20 cellular contexts compared by ENCODE assay signal in the genomic region with DNA sequence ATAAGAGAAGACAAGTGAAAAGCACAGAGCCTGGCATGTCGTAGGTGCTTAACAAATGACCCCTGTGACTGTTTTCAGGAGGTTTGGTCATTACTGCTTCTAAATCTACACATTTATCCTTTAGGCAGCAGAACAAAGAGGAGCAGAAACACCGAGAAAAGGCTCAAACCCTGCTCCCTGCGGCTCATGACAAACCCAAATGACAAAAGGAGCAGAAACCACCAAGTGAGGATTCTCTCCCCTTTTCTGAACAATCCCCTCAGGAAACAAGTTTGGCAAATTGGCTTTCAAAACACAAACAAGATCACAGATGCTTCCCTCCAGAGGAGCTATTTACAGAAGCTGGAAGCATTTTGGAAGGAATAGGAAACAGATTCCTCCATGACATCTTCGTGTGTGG. TPM values are rescaled to one million over a fixed set of nuclear protein-coding genes. Genes with fewer than 3 reads are reported as not detected.
DNase-seq lines count a peak whose midpoint lies in the region; ATAC-seq and TF ChIP-seq lines count a peak whose summit lies in the region.
"Had no signal": no experiment of that assay in that cellular context is flagged by ENCODE, and none has a peak within 500 bp of the region (broad histone marks: within the 10 kb centered on the region; RNA-seq: fewer than 3 reads in every experiment).

No MANE protein-coding gene starts in this region.

- H3K27me3 ChIP-seq in CD4-positive, alpha-beta memory T cell (ENCODE audit: insufficient read depth, low read length) = no peaks in the 10 kb centered on the region
- peaks cover 100% of the 10 kb centered on the region for H3K27me3 ChIP-seq in neural progenitor cell
- H3K27me3 ChIP-seq: thyroid gland had no signal

- H3K36me3 ChIP-seq in CD4-positive, alpha-beta memory T cell (ENCODE audit: insufficient read depth, low read length) = no peaks in the 10 kb centered on the region
- no peaks in the 10 kb centered on the region for H3K36me3 ChIP-seq in neural progenitor cell
- H3K36me3 ChIP-seq: heart left ventricle, thyroid gland had no signal

- intact Hi-C loops in CD4-positive, alpha-beta memory T cell (cut with micrococcal nuclease) = no loop called here

- POLR2A ChIA-PET in CD4-positive, alpha-beta memory T cell (lab: Charles Lee; ENCODE audit: partially characterized antibody) = interaction anchor here (1.7 to 4.4 kb wide), 4 partner anchors 8 to 58 kb away, joined by 5 to 31 read pairs (median 12); no protein-coding TSS in a partner anchor

- no peak for ATAC-seq in GM19023 (IDR thresholded peaks at IDR 0.05; ENCODE audit: unreplicated experiment)
- ATAC-seq: heart left ventricle, left ventricle myocardium superior, SK-N-SH treated with all-trans-retinoic acid at 6 μM for 48 hours had no signal

- H3K4me1 Mint-ChIP-seq in CD4-positive, alpha-beta memory T cell = peaks cover 74 to 100% (median 85%) of the 10 kb centered on the region in 4 donors
- H3K4me1 Mint-ChIP-seq in activated naive CD8-positive, alpha-beta T cell treated with anti-CD3 and anti-CD28 coated beads for 36 hours = peaks cover 96% of the 10 kb centered on the region
- H3K4me1 Mint-ChIP-seq in neural progenitor cell = peaks cover 21% of the 10 kb centered on the region

- H4K20me1 ChIP-seq in neural progenitor cell (ENCODE audit: low read depth) = peaks cover 6% of the 10 kb centered on the region

- CTCF ChIA-PET in CD4-positive, alpha-beta memory T cell (lab: Charles Lee; ENCODE audit: partially characterized antibody) = no interaction called here

- H2AFZ ChIP-seq in neural progenitor cell (replicated peaks) = no peak overlapping the region

- H3K27me3 Mint-ChIP-seq in CD4-positive, alpha-beta memory T cell = no peaks in the 10 kb centered on the region
- no peaks in the 10 kb centered on the region for H3K27me3 Mint-ChIP-seq in activated naive CD8-positive, alpha-beta T cell treated with anti-CD3 and anti-CD28 coated beads for 36 hours
- H3K27me3 Mint-ChIP-seq in neural progenitor cell (ENCODE audit: insufficient read depth, low read depth) = peaks cover 9% of the 10 kb centered on the region

- peaks cover 18% of the 10 kb centered on the region for H3F3A ChIP-seq in neural progenitor cell (ENCODE audit: low read depth)

- peaks cover 86% of the 10 kb centered on the region for H3K4me1 ChIP-seq in CD4-positive, alpha-beta memory T cell (ENCODE audit: insufficient read depth, low read length)
- H3K4me1 ChIP-seq in neural progenitor cell = peaks cover 18% of the 10 kb centered on the region
- H3K4me1 ChIP-seq: thyroid gland had no signal

- no peak for TF ChIP-seq CTCF in neural progenitor cell (IDR thresholded peaks at IDR 0.05)

- no peak for DNase-seq in CD4-positive, alpha-beta memory T cell
- DNase-seq in ELF-1 (ENCODE audit: low read depth, low spot score) (peak; percentile 49), neural progenitor cell (ENCODE audit: low spot score) (peak; percentile 61), NCI-H345 (lab: John Stamatoyannopoulos, UW) (no peak), NCI-H1417 (lab: John Stamatoyannopoulos, UW) (no peak)
- no peak for DNase-seq in activated naive CD8-positive, alpha-beta T cell treated with anti-CD3 and anti-CD28 coated beads for 36 hours
- DNase-seq: EL; heart left ventricle; left ventricle myocardium superior; NCI-H2029; NCI-H446 treated with DMSO at 0.1 percent for 48 hours; nucleus accumbens; RPMI8226; stimulated activated CD4-positive, alpha-beta T cell treated with anti-CD3 and anti-CD28 coated beads, Interleukin-12 subunit alpha, Interleukin-12 subunit beta, amount 100 ng/mL, for 4 hours; thyroid gland had no signal

- H3K4me3 ChIP-seq in CD4-positive, alpha-beta memory T cell (ENCODE audit: low read length in 2 of 2) = no peak overlapping the region
- no peak overlapping the region for H3K4me3 ChIP-seq in neural progenitor cell
- H3K4me3 ChIP-seq: heart left ventricle, thyroid gland had no signal

- H3K27ac Mint-ChIP-seq in CD4-positive, alpha-beta memory T cell = peak overlapping the region; percentile 76 to 93 (median 85)
- H3K27ac Mint-ChIP-seq in activated naive CD8-positive, alpha-beta T cell treated with anti-CD3 and anti-CD28 coated beads for 36 hours = peak overlapping the region; percentile 95
- no peak overlapping the region for H3K27ac Mint-ChIP-seq in neural progenitor cell

- H3K4me2 ChIP-seq in neural progenitor cell = peak overlapping the region; percentile 24

- H3K36me3 Mint-ChIP-seq in CD4-positive, alpha-beta memory T cell = peaks cover 1 to 14% of the 10 kb centered on the region in 2 donors
- H3K36me3 Mint-ChIP-seq in activated naive CD8-positive, alpha-beta T cell treated with anti-CD3 and anti-CD28 coated beads for 36 hours = peaks cover 83% of the 10 kb centered on the region
- no peaks in the 10 kb centered on the region for H3K36me3 Mint-ChIP-seq in neural progenitor cell

- peaks cover 0 to 19% (median 0%) of the 10 kb centered on the region in 8 donors for H3K9me3 Mint-ChIP-seq in CD4-positive, alpha-beta memory T cell
- H3K9me3 Mint-ChIP-seq in activated naive CD8-positive, alpha-beta T cell treated with anti-CD3 and anti-CD28 coated beads for 36 hours = peaks cover 40% of the 10 kb centered on the region
- H3K9me3 Mint-ChIP-seq in neural progenitor cell = peaks cover 2% of the 10 kb centered on the region

- no peaks in the 10 kb centered on the region for H3K9me3 ChIP-seq in CD4-positive, alpha-beta memory T cell (ENCODE audit: control insufficient read depth in 1 of 2, low read length in 2 of 2)
- no peaks in the 10 kb centered on the region for H3K9me3 ChIP-seq in neural progenitor cell (ENCODE audit: low read depth)
- H3K9me3 ChIP-seq: heart left ventricle, thyroid gland had no signal

- no peaks in the 10 kb centered on the region for H3K79me2 ChIP-seq in neural progenitor cell (ENCODE audit: low read depth)

- no peak overlapping the region for H3K9ac ChIP-seq in neural progenitor cell

- H3K27ac ChIP-seq in CD4-positive, alpha-beta memory T cell (ENCODE audit: low read depth, low read length) = peak overlapping the region; percentile 27
- H3K27ac ChIP-seq in neural progenitor cell = peak overlapping the region; percentile 65
- H3K27ac ChIP-seq: thyroid gland had no signal

- peak overlapping the region in 7 of 8 donors; percentile 6 to 80 (median 53) for H3K4me3 Mint-ChIP-seq in CD4-positive, alpha-beta memory T cell
- peak overlapping the region; percentile 51 for H3K4me3 Mint-ChIP-seq in activated naive CD8-positive, alpha-beta T cell treated with anti-CD3 and anti-CD28 coated beads for 36 hours
- H3K4me3 Mint-ChIP-seq in neural progenitor cell = no peak overlapping the region

RNA-seq across cellular contexts. Expression of gene SIRPG, which starts 15.8 kb away (rescaled TPM):
- 10 to 100 TPM; 32.4 to 34.9 TPM for total RNA-seq in CD4-positive, alpha-beta memory T cell
- 100 to 1,000 TPM; 136 to 211 TPM for polyA plus RNA-seq in CD4-positive, alpha-beta memory T cell
- total RNA-seq in activated naive CD8-positive, alpha-beta T cell treated with anti-CD3 and anti-CD28 coated beads for 36 hours = 10 to 100 TPM; 34.1 to 35.8 TPM
- total RNA-seq in neural progenitor cell (ENCODE audit: low replicate concordance) = not detected in 2 replicates
- total RNA-seq: H1, HT-29, renal cortical epithelial cell, thyroid gland had no signal
- polyA plus RNA-seq: heart left ventricle had no signal

RNA-seq across cellular contexts. Expression of gene SIRPB1, which starts 53.6 kb away (rescaled TPM):
- total RNA-seq in CD4-positive, alpha-beta memory T cell = 1 to 10 TPM; 4.7 to 7.2 TPM
- polyA plus RNA-seq in CD4-positive, alpha-beta memory T cell = 1 to 10 TPM in 1 of 2 donors, under 1 TPM in 1; 0.64 to 1.2 TPM
- total RNA-seq in activated naive CD8-positive, alpha-beta T cell treated with anti-CD3 and anti-CD28 coated beads for 36 hours = 1 to 10 TPM; 4.3 to 4.5 TPM
- total RNA-seq in neural progenitor cell (ENCODE audit: low replicate concordance) = 0.62 TPM in 1 of 2 replicates, not detected in the other
- total RNA-seq: HT-29 had no signal

Comparison
In these comparisons a context has a peak if more than half of its experiments do, and no peak if none do; other contexts are left out.
1. DNase-seq: peak in ELF-1 (single experiment) and neural progenitor cell (single experiment); none in CD4-positive, alpha-beta memory T cell (0 of 5), activated naive CD8-positive, alpha-beta T cell treated with anti-CD3 and anti-CD28 coated beads for 36 hours (single experiment), NCI-H345 (single experiment) and NCI-H1417 (0 of 3).
2. RNA of gene SIRPG, which starts 15.8 kb away (total RNA-seq): 34.1 to 35.8 TPM in activated naive CD8-positive, alpha-beta T cell treated with anti-CD3 and anti-CD28 coated beads for 36 hours and 32.4 to 34.9 TPM in CD4-positive, alpha-beta memory T cell; not detected in neural progenitor cell; every median in the first group is over 10 times any median in the second.